21 cellular contexts compared by ENCODE assay signal in genomic region chr19:48348039-48348438, GRCh38. TPM values are rescaled to one million over a fixed set of nuclear protein-coding genes. Genes with fewer than 3 reads are reported as not detected.
DNase-seq lines count a peak whose midpoint lies in the region; ATAC-seq, FAIRE-seq and TF ChIP-seq lines count a peak whose summit lies in the region.
"Had no signal": no experiment of that assay in that cellular context is flagged by ENCODE, and none has a peak within 500 bp of the region (broad histone marks: within the 10 kb centered on the region; RNA-seq: fewer than 3 reads in every experiment).

No MANE protein-coding gene starts in this region.

- H3K27me3 ChIP-seq in HepG2 (ENCODE audit: control insufficient read depth in 1 of 2, insufficient read depth in 2 of 2, low read length in 2 of 2) = no peaks in the 10 kb centered on the region
- H3K27me3 ChIP-seq in tibial nerve = no peaks in the 10 kb centered on the region
- no peaks in the 10 kb centered on the region for H3K27me3 ChIP-seq in neural progenitor cell
- H3K27me3 ChIP-seq: tibial artery had no signal

- H3K27ac ChIP-seq in HepG2 (ENCODE audit: extremely low read length, insufficient read depth, low read length) (peak overlapping the region; percentile 58), tibial nerve (no peak overlapping the region), neural progenitor cell (no peak overlapping the region)
- H3K27ac ChIP-seq: tibial artery had no signal

- H3K36me3 ChIP-seq in HepG2 (replicated peaks in 1 of 2; ENCODE audit: control insufficient read depth in 1 of 2, insufficient read depth in 2 of 2, low read length in 2 of 2) (0 out of 5 replicates have a peak, but pooled peaks cover 0 to 3% of the 10 kb centered on the region in 2 experiments), tibial nerve (peaks cover 0 to 5% (median 0%) of the 10 kb centered on the region in 3 donors), neural progenitor cell (no peaks in the 10 kb centered on the region)

- no peaks in the 10 kb centered on the region for H3K9me3 ChIP-seq in HepG2 (ENCODE audit: low read length)
- no peaks in the 10 kb centered on the region for H3K9me3 ChIP-seq in tibial nerve
- H3K9me3 ChIP-seq in neural progenitor cell (ENCODE audit: low read depth) = no peaks in the 10 kb centered on the region
- H3K9me3 ChIP-seq: tibial artery had no signal

- no peak for DNase-seq in stimulated activated naive CD8-positive, alpha-beta T cell treated with anti-CD3 and anti-CD28 coated beads, Interleukin-15, amount 100 ng/mL, for 72 hours
- no peak for DNase-seq in stimulated activated naive CD8-positive, alpha-beta T cell treated with anti-CD3 and anti-CD28 coated beads, Interleukin-15, Interleukin-2, amounts not matched to agents 100 U/mL and 50 U/mL, for 24 hours
- DNase-seq in dermis microvascular lymphatic vessel endothelial cell (ENCODE audit: low read depth in 2 of 2) = peak; percentile 66 to 69
- peak; percentile 79 for DNase-seq in HepG2 (ENCODE audit: low spot score)
- DNase-seq in tibial nerve (ENCODE audit: low spot score in 2 of 2) = no peak
- DNase-seq in NCI-H82 treated with DMSO at 0.1 percent for 48 hours (lab: John Stamatoyannopoulos, UW; ENCODE audit: unreplicated experiment) = no peak
- no peak for DNase-seq in neural progenitor cell (ENCODE audit: low spot score)
- DNase-seq in SW480 (ENCODE audit: low spot score) = no peak
- DNase-seq: ACHN; activated CD4-positive, alpha-beta T cell treated with anti-CD3 and anti-CD28 coated beads, Interleukin-2, amount 50 U/mL, for 1 hour; activated naive CD4-positive, alpha-beta T cell treated with anti-CD3 and anti-CD28 coated beads, Interleukin-2, amount 50 U/mL, for 16 hours; CD4-positive, alpha-beta memory T cell; erythroblast; HCEC 1CT; natural killer cell; NCI-H1694 treated with DMSO at 0.1 percent for 48 hours; NCI-H226; tibial artery had no signal

- no peak overlapping the region for H3K9ac ChIP-seq in HepG2 (ENCODE audit: insufficient read depth, low read depth, low read length)
- no peak overlapping the region for H3K9ac ChIP-seq in neural progenitor cell

- WGBS in HepG2 (ENCODE audit: low lambda C conversion rate) = 40% methylated on average over 5 of the region's 5 CpGs
- 45 to 51% methylated on average over 5 of the region's 5 CpGs for WGBS in tibial nerve, 2 donors

- no TSS peak for BruUV-seq in HepG2 (replicated peaks; lab: Mats Ljungman, UMichigan)

- TF ChIP-seq EP300 in HepG2 (IDR thresholded peaks at IDR 0.05; ENCODE audit: low read depth in 2 of 2, low read length in 2 of 2) = no peak
- no peak for TF ChIP-seq EP300 in HepG2 (CRISPR knock-in tag; IDR thresholded peaks at IDR 0.05; ENCODE audit: borderline replicate concordance)
- no peak for TF ChIP-seq EP300 in tibial nerve (IDR thresholded peaks at IDR 0.05)

- H3K27ac Mint-ChIP-seq in stimulated activated naive CD8-positive, alpha-beta T cell treated with anti-CD3 and anti-CD28 coated beads, Interleukin-15, amount 100 ng/mL, for 72 hours = peak overlapping the region; percentile 6 to 48
- H3K27ac Mint-ChIP-seq in neural progenitor cell = no peak overlapping the region
- H3K27ac Mint-ChIP-seq: natural killer cell had no signal

- H2AFZ ChIP-seq in HepG2 (ENCODE audit: low read length) (no peak overlapping the region), neural progenitor cell (replicated peaks) (no peak overlapping the region)

- no peaks in the 10 kb centered on the region for H3K36me3 Mint-ChIP-seq in neural progenitor cell
- H3K36me3 Mint-ChIP-seq: natural killer cell had no signal

- intact Hi-C loops in HepG2 (cut with micrococcal nuclease; ENCODE audit: unreplicated experiment) = loop anchor here (2.0 kb wide), 1 partner anchor 27 kb away; a partner anchor contains a TSS

- H3K4me1 ChIP-seq in HepG2 (ENCODE audit: insufficient read depth, low read length) (peaks cover 39% of the 10 kb centered on the region), tibial nerve (no peaks in the 10 kb centered on the region), neural progenitor cell (no peaks in the 10 kb centered on the region)
- H3K4me1 ChIP-seq: tibial artery had no signal

- H3K9me3 Mint-ChIP-seq in stimulated activated naive CD8-positive, alpha-beta T cell treated with anti-CD3 and anti-CD28 coated beads, Interleukin-15, amount 100 ng/mL, for 72 hours = no peaks in the 10 kb centered on the region
- no peaks in the 10 kb centered on the region for H3K9me3 Mint-ChIP-seq in neural progenitor cell
- H3K9me3 Mint-ChIP-seq: CD4-positive, alpha-beta memory T cell; natural killer cell had no signal

- H3F3A ChIP-seq in neural progenitor cell (ENCODE audit: low read depth) = no peaks in the 10 kb centered on the region

- no peak overlapping the region for H3K4me3 Mint-ChIP-seq in stimulated activated naive CD8-positive, alpha-beta T cell treated with anti-CD3 and anti-CD28 coated beads, Interleukin-15, amount 100 ng/mL, for 72 hours
- no peak overlapping the region for H3K4me3 Mint-ChIP-seq in neural progenitor cell
- H3K4me3 Mint-ChIP-seq: CD4-positive, alpha-beta memory T cell; natural killer cell had no signal

- no peak for ATAC-seq in stimulated activated naive CD8-positive, alpha-beta T cell treated with anti-CD3 and anti-CD28 coated beads, Interleukin-15, amount 100 ng/mL, for 72 hours
- ATAC-seq in stimulated activated naive CD8-positive, alpha-beta T cell treated with anti-CD3 and anti-CD28 coated beads, Interleukin-15, Interleukin-2, amounts not matched to agents 100 U/mL and 50 U/mL, for 24 hours = no peak
- peak; percentile 55 for ATAC-seq in HepG2
- ATAC-seq: natural killer cell had no signal

- H3K79me2 ChIP-seq in HepG2 (ENCODE audit: insufficient read depth, low read length) (no peaks in the 10 kb centered on the region), neural progenitor cell (ENCODE audit: low read depth) (no peaks in the 10 kb centered on the region)

- CTCF ChIA-PET in HepG2 (lab: Yijun Ruan, JAX; ENCODE audit: low intra/inter-chr PET ratio, low total read pairs) = no interaction called here

- in situ Hi-C loops in HepG2 (cut with HindIII; ENCODE audit: extremely low pct_ligation_motif_present, low pct_unique_long_range_greater_than_20kb) = no loop called here

- no peak for TF ChIP-seq CTCF in HepG2 (CRISPR knock-in tag; IDR thresholded peaks at IDR 0.05)
- TF ChIP-seq CTCF in tibial nerve (IDR thresholded peaks at IDR 0.05) = no peak
- no peak for TF ChIP-seq CTCF in neural progenitor cell (IDR thresholded peaks at IDR 0.05)

- FAIRE-seq in HepG2 (lab: Jason Lieb, UNC) = peak; percentile 68
- FAIRE-seq: RCC 7860 had no signal

- H4K20me1 ChIP-seq in HepG2 (ENCODE audit: insufficient read depth, low read length) = no peaks in the 10 kb centered on the region
- no peaks in the 10 kb centered on the region for H4K20me1 ChIP-seq in neural progenitor cell (ENCODE audit: low read depth)

- no peaks in the 10 kb centered on the region for H3K27me3 Mint-ChIP-seq in stimulated activated naive CD8-positive, alpha-beta T cell treated with anti-CD3 and anti-CD28 coated beads, Interleukin-15, amount 100 ng/mL, for 72 hours
- peaks cover 19% of the 10 kb centered on the region for H3K27me3 Mint-ChIP-seq in neural progenitor cell (ENCODE audit: insufficient read depth, low read depth)
- H3K27me3 Mint-ChIP-seq: CD4-positive, alpha-beta memory T cell had no signal

- TF ChIP-seq POLR2A in HepG2 (IDR thresholded peaks at IDR 0.05; ENCODE audit: insufficient read depth in 1 of 2, low read depth in 2 of 2, low read length in 2 of 2) (no peak), tibial nerve (IDR thresholded peaks at IDR 0.05) (no peak)

- peaks cover 16% of the 10 kb centered on the region for H3K4me1 Mint-ChIP-seq in stimulated activated naive CD8-positive, alpha-beta T cell treated with anti-CD3 and anti-CD28 coated beads, Interleukin-15, amount 100 ng/mL, for 72 hours
- H3K4me1 Mint-ChIP-seq in neural progenitor cell = peaks cover 11% of the 10 kb centered on the region

- H3K4me3 ChIP-seq in HepG2 (replicated peaks in 1 of 3; ENCODE audit: insufficient read depth in 1 of 3, low read depth in 2 of 3, low read length in 3 of 3) (no peak overlapping the region), tibial nerve (no peak overlapping the region), neural progenitor cell (no peak overlapping the region)
- H3K4me3 ChIP-seq: tibial artery had no signal

- peak overlapping the region; percentile 13 for H3K4me2 ChIP-seq in HepG2 (ENCODE audit: low read depth, low read length)
- no peak overlapping the region for H3K4me2 ChIP-seq in neural progenitor cell

- TF ChIP-seq RAD21 in HepG2 (CRISPR knock-in tag; IDR thresholded peaks at IDR 0.05) = no peak

- POLR2A ChIA-PET in HepG2 (lab: Yijun Ruan, JAX) = interaction anchor here (0.8 to 1.4 kb wide), 2 partner anchors 10 to 15 kb away, joined by 4 to 18 read pairs; partner anchors contain the start of genes SYNGR4 and TMEM143

RNA-seq across cellular contexts. Expression of gene TMEM143, which starts 15.7 kb away (rescaled TPM):
- total RNA-seq in dermis microvascular lymphatic vessel endothelial cell (1.6 and 1.8 TPM in 2 replicates), HepG2 (2016; rRNA removed; fragmentation: Illumina TruSeq; extraction: Trizol) (4.7 and 7.7 TPM in 2 replicates), tibial nerve (10 to 100 TPM in 2 of 4 donors, 1 to 10 TPM in 2; 8.3 to 14.4 (median 10.2) TPM), neural progenitor cell (ENCODE audit: low replicate concordance) (3.1 and 9.4 TPM in 2 replicates)
- 6.3 and 6.6 TPM in 2 replicates for total RNA-seq in HepG2 (2016; cell fraction: cytosol; rRNA removed; fragmentation: Illumina TruSeq; extraction: Trizol; ENCODE audit: low read depth)
- 5.2 and 7.2 TPM in 2 replicates for total RNA-seq in HepG2 (2016; cell fraction: insoluble cytoplasmic fraction; rRNA removed; fragmentation: Illumina TruSeq; extraction: Trizol)
- 8.4 and 8.9 TPM in 2 replicates for total RNA-seq in HepG2 (2016; cell fraction: membrane; rRNA removed; fragmentation: Illumina TruSeq; extraction: Trizol)
- total RNA-seq in HepG2 (2016; cell fraction: nucleus; rRNA removed; fragmentation: Illumina TruSeq; extraction: Trizol) = 12.3 and 12.5 TPM in 2 replicates
- 10.8 and 11.3 TPM in 2 replicates for polyA plus RNA-seq in HepG2 (2011; rRNA removed)
- 4.8 and 6.8 TPM in 2 replicates for polyA plus RNA-seq in HepG2 (2011; cell fraction: cytosol; rRNA removed)
- 44.7 and 61.9 TPM in 2 replicates for polyA plus RNA-seq in HepG2 (2011; cell fraction: nucleus; rRNA removed)
- 6.3 and 8.2 TPM in 2 replicates for polyA plus RNA-seq in HepG2 (2012)
- 5.4 and 9.0 TPM in 2 replicates for polyA plus RNA-seq in HepG2 (2016; cell fraction: cytosol; fragmentation: Illumina TruSeq; extraction: Trizol; ENCODE audit: low read depth)
- polyA plus RNA-seq in HepG2 (2016; cell fraction: insoluble cytoplasmic fraction; fragmentation: Illumina TruSeq; extraction: Trizol; ENCODE audit: low read depth) = 7.0 and 9.4 TPM in 2 replicates
- 8.9 and 11.6 TPM in 2 replicates for polyA plus RNA-seq in HepG2 (2016; cell fraction: membrane; fragmentation: Illumina TruSeq; extraction: Trizol; ENCODE audit: low read depth)
- 30.1 and 34.3 TPM in 2 replicates for polyA plus RNA-seq in HepG2 (2016; cell fraction: nucleus; fragmentation: Illumina TruSeq; extraction: Trizol; ENCODE audit: insufficient read depth, low read depth)
- polyA minus RNA-seq in HepG2 (2011; rRNA and poly(A)+ RNA removed; ENCODE audit: low replicate concordance) = 13.7 and 18.8 TPM in 2 replicates
- 10.2 and 11.4 TPM in 2 replicates for polyA minus RNA-seq in HepG2 (2011; cell fraction: cytosol; rRNA and poly(A)+ RNA removed)
- polyA minus RNA-seq in HepG2 (2011; cell fraction: nucleus; rRNA and poly(A)+ RNA removed) = 10.4 and 12.7 TPM in 2 replicates

RNA-seq across cellular contexts. Expression of gene SYNGR4, which starts 16.1 kb away (rescaled TPM):
- total RNA-seq in dermis microvascular lymphatic vessel endothelial cell (not detected in 2 replicates), HepG2 (2016; rRNA removed; fragmentation: Illumina TruSeq; extraction: Trizol) (not detected in 2 replicates), tibial nerve (not detected), neural progenitor cell (ENCODE audit: low replicate concordance) (not detected in 2 replicates)
- total RNA-seq in HepG2 (2016; cell fraction: cytosol; rRNA removed; fragmentation: Illumina TruSeq; extraction: Trizol; ENCODE audit: low read depth) = not detected in 2 replicates
- total RNA-seq in HepG2 (2016; cell fraction: insoluble cytoplasmic fraction; rRNA removed; fragmentation: Illumina TruSeq; extraction: Trizol) = not detected in 2 replicates
- not detected in 2 replicates for total RNA-seq in HepG2 (2016; cell fraction: membrane; rRNA removed; fragmentation: Illumina TruSeq; extraction: Trizol)
- not detected in 2 replicates for total RNA-seq in HepG2 (2016; cell fraction: nucleus; rRNA removed; fragmentation: Illumina TruSeq; extraction: Trizol)
- not detected in 2 replicates for polyA plus RNA-seq in HepG2 (2011; rRNA removed)
- not detected in 2 replicates for polyA plus RNA-seq in HepG2 (2011; cell fraction: cytosol; rRNA removed)
- not detected in 2 replicates for polyA plus RNA-seq in HepG2 (2011; cell fraction: nucleus; rRNA removed)
- not detected in 2 replicates for polyA plus RNA-seq in HepG2 (2012)
- polyA plus RNA-seq in HepG2 (2016; cell fraction: cytosol; fragmentation: Illumina TruSeq; extraction: Trizol; ENCODE audit: low read depth) = not detected in 2 replicates
- polyA plus RNA-seq in HepG2 (2016; cell fraction: insoluble cytoplasmic fraction; fragmentation: Illumina TruSeq; extraction: Trizol; ENCODE audit: low read depth) = not detected in 2 replicates
- polyA plus RNA-seq in HepG2 (2016; cell fraction: membrane; fragmentation: Illumina TruSeq; extraction: Trizol; ENCODE audit: low read depth) = not detected in 2 replicates
- polyA plus RNA-seq in HepG2 (2016; cell fraction: nucleus; fragmentation: Illumina TruSeq; extraction: Trizol; ENCODE audit: insufficient read depth, low read depth) = not detected in 2 replicates
- 1.4 TPM in 1 of 2 replicates, not detected in the other for polyA minus RNA-seq in HepG2 (2011; rRNA and poly(A)+ RNA removed; ENCODE audit: low replicate concordance)
- polyA minus RNA-seq in HepG2 (2011; cell fraction: cytosol; rRNA and poly(A)+ RNA removed) = not detected in 2 replicates
- not detected in 2 replicates for polyA minus RNA-seq in HepG2 (2011; cell fraction: nucleus; rRNA and poly(A)+ RNA removed)
- total RNA-seq: CD4-positive, alpha-beta memory T cell; Daoy; glomerular endothelial cell; natural killer cell had no signal
- polyA plus RNA-seq: CD4-positive, alpha-beta memory T cell had no signal

RNA-seq across cellular contexts. Expression of gene EMP3, which starts 22.7 kb away (rescaled TPM):
- total RNA-seq in dermis microvascular lymphatic vessel endothelial cell = 3.3 and 3.4 TPM in 2 replicates
- 1.6 and 2.2 TPM in 2 replicates for total RNA-seq in HepG2 (2016; rRNA removed; fragmentation: Illumina TruSeq; extraction: Trizol)
- 2.2 and 3.4 TPM in 2 replicates for total RNA-seq in HepG2 (2016; cell fraction: cytosol; rRNA removed; fragmentation: Illumina TruSeq; extraction: Trizol; ENCODE audit: low read depth)
- 2.7 and 3.2 TPM in 2 replicates for total RNA-seq in HepG2 (2016; cell fraction: insoluble cytoplasmic fraction; rRNA removed; fragmentation: Illumina TruSeq; extraction: Trizol)
- 0.96 and 1.1 TPM in 2 replicates for total RNA-seq in HepG2 (2016; cell fraction: membrane; rRNA removed; fragmentation: Illumina TruSeq; extraction: Trizol)
- 3.0 and 4.7 TPM in 2 replicates for total RNA-seq in HepG2 (2016; cell fraction: nucleus; rRNA removed; fragmentation: Illumina TruSeq; extraction: Trizol)
- polyA plus RNA-seq in HepG2 (2011; rRNA removed) = 7.8 and 9.4 TPM in 2 replicates
- polyA plus RNA-seq in HepG2 (2011; cell fraction: cytosol; rRNA removed) = 10.0 and 10.8 TPM in 2 replicates
- 3.4 and 3.5 TPM in 2 replicates for polyA plus RNA-seq in HepG2 (2011; cell fraction: nucleus; rRNA removed)
- 4.8 and 7.1 TPM in 2 replicates for polyA plus RNA-seq in HepG2 (2012)
- polyA plus RNA-seq in HepG2 (2016; cell fraction: cytosol; fragmentation: Illumina TruSeq; extraction: Trizol; ENCODE audit: low read depth) = 4.6 and 4.7 TPM in 2 replicates
- polyA plus RNA-seq in HepG2 (2016; cell fraction: insoluble cytoplasmic fraction; fragmentation: Illumina TruSeq; extraction: Trizol; ENCODE audit: low read depth) = 1.7 and 2.4 TPM in 2 replicates
- 3.2 and 3.6 TPM in 2 replicates for polyA plus RNA-seq in HepG2 (2016; cell fraction: membrane; fragmentation: Illumina TruSeq; extraction: Trizol; ENCODE audit: low read depth)
- polyA plus RNA-seq in HepG2 (2016; cell fraction: nucleus; fragmentation: Illumina TruSeq; extraction: Trizol; ENCODE audit: insufficient read depth, low read depth) = 7.0 TPM in 2 replicates
- 11.4 and 319 TPM in 2 replicates for polyA minus RNA-seq in HepG2 (2011; rRNA and poly(A)+ RNA removed; ENCODE audit: low replicate concordance)
- polyA minus RNA-seq in HepG2 (2011; cell fraction: cytosol; rRNA and poly(A)+ RNA removed) = 2.8 and 3.1 TPM in 2 replicates
- polyA minus RNA-seq in HepG2 (2011; cell fraction: nucleus; rRNA and poly(A)+ RNA removed) = 2.0 and 4.0 TPM in 2 replicates
- 10 to 100 TPM; 22.2 to 52.5 (median 33.3) TPM for total RNA-seq in tibial nerve
- 1.2 and 10.7 TPM in 2 replicates for total RNA-seq in neural progenitor cell (ENCODE audit: low replicate concordance)

RNA-seq across cellular contexts. Expression of gene KDELR1, which starts 43.3 kb away (rescaled TPM):
- total RNA-seq in dermis microvascular lymphatic vessel endothelial cell = 35.6 and 52.8 TPM in 2 replicates
- 70.8 and 134 TPM in 2 replicates for total RNA-seq in HepG2 (2016; rRNA removed; fragmentation: Illumina TruSeq; extraction: Trizol)
- 55.9 and 57.5 TPM in 2 replicates for total RNA-seq in HepG2 (2016; cell fraction: cytosol; rRNA removed; fragmentation: Illumina TruSeq; extraction: Trizol; ENCODE audit: low read depth)
- 61.8 and 132 TPM in 2 replicates for total RNA-seq in HepG2 (2016; cell fraction: insoluble cytoplasmic fraction; rRNA removed; fragmentation: Illumina TruSeq; extraction: Trizol)
- total RNA-seq in HepG2 (2016; cell fraction: membrane; rRNA removed; fragmentation: Illumina TruSeq; extraction: Trizol) = 111 and 112 TPM in 2 replicates
- total RNA-seq in HepG2 (2016; cell fraction: nucleus; rRNA removed; fragmentation: Illumina TruSeq; extraction: Trizol) = 125 and 150 TPM in 2 replicates
- 185 and 212 TPM in 2 replicates for polyA plus RNA-seq in HepG2 (2011; rRNA removed)
- 168 and 179 TPM in 2 replicates for polyA plus RNA-seq in HepG2 (2011; cell fraction: cytosol; rRNA removed)
- polyA plus RNA-seq in HepG2 (2011; cell fraction: nucleus; rRNA removed) = 94.7 and 95.7 TPM in 2 replicates
- polyA plus RNA-seq in HepG2 (2012) = 187 and 197 TPM in 2 replicates
- 130 and 136 TPM in 2 replicates for polyA plus RNA-seq in HepG2 (2016; cell fraction: cytosol; fragmentation: Illumina TruSeq; extraction: Trizol; ENCODE audit: low read depth)
- 151 and 179 TPM in 2 replicates for polyA plus RNA-seq in HepG2 (2016; cell fraction: insoluble cytoplasmic fraction; fragmentation: Illumina TruSeq; extraction: Trizol; ENCODE audit: low read depth)
- polyA plus RNA-seq in HepG2 (2016; cell fraction: membrane; fragmentation: Illumina TruSeq; extraction: Trizol; ENCODE audit: low read depth) = 209 and 221 TPM in 2 replicates
- 421 and 451 TPM in 2 replicates for polyA plus RNA-seq in HepG2 (2016; cell fraction: nucleus; fragmentation: Illumina TruSeq; extraction: Trizol; ENCODE audit: insufficient read depth, low read depth)
- polyA minus RNA-seq in HepG2 (2011; rRNA and poly(A)+ RNA removed; ENCODE audit: low replicate concordance) = 143 and 261 TPM in 2 replicates
- 129 and 135 TPM in 2 replicates for polyA minus RNA-seq in HepG2 (2011; cell fraction: cytosol; rRNA and poly(A)+ RNA removed)
- polyA minus RNA-seq in HepG2 (2011; cell fraction: nucleus; rRNA and poly(A)+ RNA removed) = 29.5 and 36.8 TPM in 2 replicates
- 10 to 100 TPM; 51.3 to 78.6 (median 65.8) TPM for total RNA-seq in tibial nerve
- 106 and 161 TPM in 2 replicates for total RNA-seq in neural progenitor cell (ENCODE audit: low replicate concordance)

RNA-seq across cellular contexts. Expression of gene GRIN2D, which starts 45.4 kb away (rescaled TPM):
- 0.13 and 0.25 TPM in 2 replicates for total RNA-seq in dermis microvascular lymphatic vessel endothelial cell
- 0.02 TPM in 1 of 2 replicates, not detected in the other for total RNA-seq in HepG2 (2016; rRNA removed; fragmentation: Illumina TruSeq; extraction: Trizol)
- under 0.01 TPM in 1 of 2 replicates, not detected in the other for total RNA-seq in HepG2 (2016; cell fraction: cytosol; rRNA removed; fragmentation: Illumina TruSeq; extraction: Trizol; ENCODE audit: low read depth)
- 0.04 TPM in 1 of 2 replicates, not detected in the other for total RNA-seq in HepG2 (2016; cell fraction: insoluble cytoplasmic fraction; rRNA removed; fragmentation: Illumina TruSeq; extraction: Trizol)
- total RNA-seq in HepG2 (2016; cell fraction: membrane; rRNA removed; fragmentation: Illumina TruSeq; extraction: Trizol) = 0.03 and 0.06 TPM in 2 replicates
- 0.09 and 0.22 TPM in 2 replicates for total RNA-seq in HepG2 (2016; cell fraction: nucleus; rRNA removed; fragmentation: Illumina TruSeq; extraction: Trizol)
- polyA plus RNA-seq in HepG2 (2011; rRNA removed) = 0.08 and 0.13 TPM in 2 replicates
- 0.05 and 0.06 TPM in 2 replicates for polyA plus RNA-seq in HepG2 (2011; cell fraction: cytosol; rRNA removed)
- polyA plus RNA-seq in HepG2 (2011; cell fraction: nucleus; rRNA removed) = 0.43 and 0.61 TPM in 2 replicates
- polyA plus RNA-seq in HepG2 (2012) = 0.29 and 0.34 TPM in 2 replicates
- 0.03 TPM in 2 replicates for polyA plus RNA-seq in HepG2 (2016; cell fraction: cytosol; fragmentation: Illumina TruSeq; extraction: Trizol; ENCODE audit: low read depth)
- polyA plus RNA-seq in HepG2 (2016; cell fraction: insoluble cytoplasmic fraction; fragmentation: Illumina TruSeq; extraction: Trizol; ENCODE audit: low read depth) = 0.05 and 0.13 TPM in 2 replicates
- 0.07 TPM in 1 of 2 replicates, not detected in the other for polyA plus RNA-seq in HepG2 (2016; cell fraction: membrane; fragmentation: Illumina TruSeq; extraction: Trizol; ENCODE audit: low read depth)
- 0.31 TPM in 2 replicates for polyA plus RNA-seq in HepG2 (2016; cell fraction: nucleus; fragmentation: Illumina TruSeq; extraction: Trizol; ENCODE audit: insufficient read depth, low read depth)
- 0.40 and 0.44 TPM in 2 replicates for polyA minus RNA-seq in HepG2 (2011; rRNA and poly(A)+ RNA removed; ENCODE audit: low replicate concordance)
- 0.10 and 0.26 TPM in 2 replicates for polyA minus RNA-seq in HepG2 (2011; cell fraction: cytosol; rRNA and poly(A)+ RNA removed)
- 0.12 and 0.13 TPM in 2 replicates for polyA minus RNA-seq in HepG2 (2011; cell fraction: nucleus; rRNA and poly(A)+ RNA removed)
- total RNA-seq in tibial nerve = under 1 TPM; 0.42 to 0.90 (median 0.51) TPM
- total RNA-seq in neural progenitor cell (ENCODE audit: low replicate concordance) = 0.28 and 0.45 TPM in 2 replicates
- total RNA-seq: Daoy had no signal
- polyA plus RNA-seq: CD4-positive, alpha-beta memory T cell had no signal

Comparison
In these comparisons a context has a peak if more than half of its experiments do, and no peak if none do; other contexts are left out.
1. DNase-seq: peak in dermis microvascular lymphatic vessel endothelial cell (2 of 2) and HepG2 (single experiment); none in stimulated activated naive CD8-positive, alpha-beta T cell treated with anti-CD3 and anti-CD28 coated beads, Interleukin-15, amount 100 ng/mL, for 72 hours (0 of 2), stimulated activated naive CD8-positive, alpha-beta T cell treated with anti-CD3 and anti-CD28 coated beads, Interleukin-15, Interleukin-2, amounts not matched to agents 100 U/mL and 50 U/mL, for 24 hours (single experiment), tibial nerve (0 of 2), NCI-H82 treated with DMSO at 0.1 percent for 48 hours (single experiment), neural progenitor cell (single experiment) and SW480 (single experiment).